Comparison of ENCODE assay signal across 1 cellular context in genomic region chr10:77391605-77392235, GRCh38.
TF ChIP-seq lines count a peak whose summit lies in the region.

No MANE protein-coding gene starts in this region.

TF ChIP-seq in GM23338, 12 proteins besides CTCF, POLR2A, EP300 and RAD21 (continued from another document):
- no peak for TF ChIP-seq REST (IDR thresholded peaks at IDR 0.05; ENCODE audit: unreplicated experiment)
- no peak for TF ChIP-seq NANOG (IDR thresholded peaks at IDR 0.05; ENCODE audit: borderline replicate concordance)
- TF ChIP-seq ETS1 (IDR thresholded peaks at IDR 0.05) = no peak
- no peak for TF ChIP-seq ZNF462 (CRISPR knock-in tag; IDR thresholded peaks at IDR 0.05)
- TF ChIP-seq ZNF114 (CRISPR knock-in tag; IDR thresholded peaks at IDR 0.05) = no peak
- TF ChIP-seq POLR2AphosphoS5 (IDR thresholded peaks at IDR 0.05; ENCODE audit: low read depth) = no peak
- no peak for TF ChIP-seq JUNB (IDR thresholded peaks at IDR 0.05; ENCODE audit: unreplicated experiment)
- TF ChIP-seq EZH2phosphoT487 (IDR thresholded peaks at IDR 0.05; ENCODE audit: unreplicated experiment) = no peak
